22 cellular contexts compared by ENCODE assay signal in genomic region chr14:61063461-61063860, GRCh38.
"Had no signal": no experiment of that assay in that cellular context is flagged by ENCODE, and none has a peak within 500 bp of the region (broad histone marks: within the 10 kb centered on the region; RNA-seq: fewer than 3 reads in every experiment).

No MANE protein-coding gene starts in this region.

- H3K9me2 ChIP-seq: SK-N-SH had no signal

- DNase-seq: KG1, MM.1S, MV-4-11, NCI-H1048, NCI-H1092 treated with DMSO at 0.1 percent for 48 hours, NCI-H1436, NCI-H187, NCI-H1930, NCI-H2029 treated with DMSO at 0.1 percent for 48 hours, NCI-H2081 treated with DMSO at 0.1 percent for 48 hours, NCI-H2107, NCI-H226, NCI-H446 treated with DMSO at 0.1 percent for 48 hours, NCI-H510A treated with DMSO at 0.1 percent for 48 hours, NCI-H774, PC-3, Peyer's patch, Right ventricle myocardium superior, SHP77 treated with DMSO at 0.1 percent for 48 hours, SK-N-SH, T-cell had no signal

- H3K4me3 Mint-ChIP-seq: T-cell had no signal

- H3K4me1 ChIP-seq: Peyer's patch, SJSA1 had no signal

- H3K4me2 ChIP-seq: SK-N-SH had no signal

- H3K9ac ChIP-seq: SK-N-SH had no signal

- H3K9me3 ChIP-seq: Peyer's patch, SJSA1, SK-N-SH had no signal

- H3K27me3 Mint-ChIP-seq: T-cell had no signal

- H3K27me3 ChIP-seq: Peyer's patch, SJSA1 had no signal

- H3K27ac ChIP-seq: Peyer's patch, SJSA1 had no signal

- H3K36me3 ChIP-seq: Peyer's patch, SJSA1 had no signal

- ATAC-seq: PC-3, T-cell had no signal

- H3K27ac Mint-ChIP-seq: T-cell had no signal

- H3K4me3 ChIP-seq: Peyer's patch, SJSA1 had no signal

- H3K9me3 Mint-ChIP-seq: T-cell had no signal

- H3K4me1 Mint-ChIP-seq: T-cell had no signal
